ENCODE assay signal across 1 cellular context in genomic region chr19:57282011-57282636, GRCh38.
TF ChIP-seq lines count a peak whose summit lies in the region.

No MANE protein-coding gene starts in this region.

TF ChIP-seq in IMR-90, 13 proteins besides CTCF, POLR2A, EP300 and RAD21:
- TF ChIP-seq MXI1 (IDR thresholded peaks at IDR 0.05; ENCODE audit: borderline replicate concordance, low read depth, low read length) (no peak), CEBPB (IDR thresholded peaks at IDR 0.05; ENCODE audit: low read depth, low read length) (no peak), USF2 (IDR thresholded peaks at IDR 0.05; ENCODE audit: low read depth, low read length) (no peak), NFE2L2 (IDR thresholded peaks at IDR 0.05; ENCODE audit: low read depth, low read length) (no peak), RCOR1 (IDR thresholded peaks at IDR 0.05; ENCODE audit: insufficient replicate concordance, low read length) (no peak), MAZ (IDR thresholded peaks at IDR 0.05; ENCODE audit: borderline replicate concordance, low read depth, low read length) (no peak), FOS (IDR thresholded peaks at IDR 0.05; ENCODE audit: low read depth, low read length) (no peak), CHD1 (IDR thresholded peaks at IDR 0.05; ENCODE audit: low read depth, low read length) (no peak), SMC3 (IDR thresholded peaks at IDR 0.05; ENCODE audit: low read depth, low read length) (no peak), BHLHE40 (IDR thresholded peaks at IDR 0.05; ENCODE audit: low read depth, low read length) (no peak), MAFK (IDR thresholded peaks at IDR 0.05; ENCODE audit: low read depth, low read length) (no peak), ELK1 (IDR thresholded peaks at IDR 0.05; ENCODE audit: borderline replicate concordance, low read depth, low read length) (no peak), RFX5 (IDR thresholded peaks at IDR 0.05; ENCODE audit: low read depth, low read length) (no peak)
